In the genomic region with DNA sequence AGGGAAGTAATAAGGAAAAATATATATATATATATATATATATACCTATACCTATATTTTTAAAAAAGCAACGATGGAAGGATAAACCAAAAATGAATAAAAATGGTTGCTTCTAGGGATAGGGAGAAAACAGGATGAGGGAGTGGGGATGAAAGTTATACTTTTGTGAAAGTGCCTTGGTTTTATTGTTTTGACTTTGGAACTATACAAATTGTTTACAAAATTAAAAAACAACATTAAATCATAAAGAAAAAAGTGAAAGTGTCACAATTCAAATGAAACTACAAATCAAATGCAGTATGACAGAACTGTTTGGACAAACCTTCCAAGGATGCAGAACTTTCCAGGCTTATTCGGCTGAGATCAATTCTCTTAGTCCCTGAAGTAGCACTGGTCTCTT, we compare ENCODE assay signal across 1 cellular context.
TF ChIP-seq lines count a peak whose summit lies in the region.

No MANE protein-coding gene starts in this region.

TF ChIP-seq in A549, 52 proteins besides CTCF, POLR2A, EP300 and RAD21 (continued from another document):
- TF ChIP-seq, protein P1, sequence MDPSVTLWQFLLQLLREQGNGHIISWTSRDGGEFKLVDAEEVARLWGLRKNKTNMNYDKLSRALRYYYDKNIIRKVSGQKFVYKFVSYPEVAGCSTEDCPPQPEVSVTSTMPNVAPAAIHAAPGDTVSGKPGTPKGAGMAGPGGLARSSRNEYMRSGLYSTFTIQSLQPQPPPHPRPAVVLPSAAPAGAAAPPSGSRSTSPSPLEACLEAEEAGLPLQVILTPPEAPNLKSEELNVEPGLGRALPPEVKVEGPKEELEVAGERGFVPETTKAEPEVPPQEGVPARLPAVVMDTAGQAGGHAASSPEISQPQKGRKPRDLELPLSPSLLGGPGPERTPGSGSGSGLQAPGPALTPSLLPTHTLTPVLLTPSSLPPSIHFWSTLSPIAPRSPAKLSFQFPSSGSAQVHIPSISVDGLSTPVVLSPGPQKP (IDR thresholded peaks at IDR 0.05; ENCODE audit: low read depth, low read length): no peak
